ENCODE assay signal across 8 cellular contexts in genomic region chr1:54950361-54951163, GRCh38. TPM values are rescaled to one million over a fixed set of nuclear protein-coding genes. Genes with fewer than 3 reads are reported as not detected.
A peak's percentile ranks its signal among the peaks of the same experiment; 100 is the strongest.
DNase-seq lines count a peak whose midpoint lies in the region; ATAC-seq, FAIRE-seq and TF ChIP-seq lines count a peak whose summit lies in the region.

No MANE protein-coding gene starts in this region.

- H3K4me1 ChIP-seq in breast epithelium, result peaks cover 0 to 5% of the 10 kb centered on the region in 2 donors
- H3K4me1 ChIP-seq in small intestine (ENCODE audit: control insufficient read depth in 2 of 2, insufficient read depth in 1 of 2, low read depth in 1 of 2, low read length in 1 of 2), result no peaks in the 10 kb centered on the region

- peak; percentile 82 to 92 (median 91) for TF ChIP-seq CTCF in breast epithelium (IDR thresholded peaks at IDR 0.05)

- peak overlapping the region in 4 of 5 donors; percentile 21 to 59 (median 34) for H3K4me3 Mint-ChIP-seq in immature natural killer cell

- H3K27me3 Mint-ChIP-seq in immature natural killer cell (ENCODE audit: low read depth in 3 of 3), result peaks cover 0 to 7% (median 2%) of the 10 kb centered on the region in 3 donors

- 28 to 37% (median 35%) methylated on average over 26 to 27 of the region's 27 CpGs for WGBS in small intestine, 3 donors

- TF ChIP-seq POLR2A in breast epithelium (IDR thresholded peaks at IDR 0.05), result no peak

- peaks cover 0 to 3% (median 0%) of the 10 kb centered on the region in 3 donors for H3K36me3 Mint-ChIP-seq in immature natural killer cell

- no peaks in the 10 kb centered on the region for H3K27me3 ChIP-seq in breast epithelium
- H3K27me3 ChIP-seq in small intestine (ENCODE audit: control insufficient read depth in 2 of 2, insufficient read depth in 2 of 2, low read length in 2 of 2), result no peaks in the 10 kb centered on the region

- H3K27ac Mint-ChIP-seq in immature natural killer cell, result peak overlapping the region in 1 of 6 donors; percentile 40

- ATAC-seq in GM19351 (IDR thresholded peaks at IDR 0.05; ENCODE audit: unreplicated experiment) (peak; percentile 60), HG03342 (IDR thresholded peaks at IDR 0.05; ENCODE audit: unreplicated experiment) (no peak)

- H3K9me3 ChIP-seq in breast epithelium, result no peaks in the 10 kb centered on the region
- no peaks in the 10 kb centered on the region for H3K9me3 ChIP-seq in small intestine (ENCODE audit: control insufficient read depth, low read depth)

- H3K4me1 Mint-ChIP-seq in immature natural killer cell, result peaks cover 10 to 11% of the 10 kb centered on the region in 2 donors

- intact Hi-C loops in breast epithelium (cut with DNase I; ENCODE audit: low total_unique reads), result loop anchor here (10.0 kb wide), 1 partner anchor 64 kb away; no protein-coding TSS in a partner anchor

- FAIRE-seq in small intestine (lab: Jason Lieb, UNC), result no peak

- peaks cover 0 to 1% (median 0%) of the 10 kb centered on the region in 6 donors for H3K9me3 Mint-ChIP-seq in immature natural killer cell

- H3K4me3 ChIP-seq in breast epithelium (peak overlapping the region in 2 of 3 donors; percentile 25 to 58), small intestine (ENCODE audit: low read depth in 1 of 2, low read length in 2 of 2) (no peak overlapping the region)

- peak; percentile 90 for DNase-seq in AG20443 (ENCODE audit: low spot score)
- peak; percentile 23 to 59 for DNase-seq in NCI-H187 (lab: John Stamatoyannopoulos, UW)
- peak; percentile 78 for DNase-seq in T1000 (lab: John Stamatoyannopoulos, UW)
- peak; percentile 76 to 81 for DNase-seq in breast epithelium (ENCODE audit: low spot score in 2 of 2)
- peak; percentile 35 to 49 (median 41) for DNase-seq in immature natural killer cell
- peak; percentile 83 for DNase-seq in small intestine

- H3K27ac ChIP-seq in breast epithelium (peak overlapping the region; percentile 58 to 89), small intestine (ENCODE audit: low read depth in 1 of 2, low read length in 1 of 2) (no peak overlapping the region)

- H3K36me3 ChIP-seq in breast epithelium (no peaks in the 10 kb centered on the region), small intestine (ENCODE audit: control insufficient read depth in 2 of 2, insufficient read depth in 2 of 2, low read length in 2 of 2) (no peaks in the 10 kb centered on the region)

RNA-seq across cellular contexts. Expression of gene TMEM61, which starts 29.9 kb away (rescaled TPM):
- total RNA-seq in breast epithelium, result 1 to 10 TPM in 2 of 3 donors, under 1 TPM in 1; 0.32 to 8.3 (median 7.5) TPM
- not detected for polyA plus RNA-seq in immature natural killer cell
- polyA plus RNA-seq in small intestine, result 1 to 10 TPM; 2.2 to 6.7 (median 5.4) TPM

RNA-seq across cellular contexts. Expression of gene BSND, which starts 48.2 kb away (rescaled TPM):
- total RNA-seq in breast epithelium, result under 1 TPM in 2 of 3 donors, not detected in 1; under 0.01 to 0.15 TPM
- not detected for polyA plus RNA-seq in immature natural killer cell
- under 1 TPM in 1 of 3 donors, not detected in 2; 0.01 TPM for polyA plus RNA-seq in small intestine

Comparison
In these comparisons a context has a peak if more than half of its experiments do, and no peak if none do; other contexts are left out.
1. H3K27ac ChIP-seq: peak in breast epithelium (2 of 2); none in small intestine (0 of 2).
2. H3K4me3 ChIP-seq: peak in breast epithelium (2 of 3); none in small intestine (0 of 2).
3. Peak in every context shown above with its lines, with median percentiles within 50 percentile points of each other: DNase-seq.